Comparison of ENCODE assay signal across 8 cellular contexts in the genomic region with DNA sequence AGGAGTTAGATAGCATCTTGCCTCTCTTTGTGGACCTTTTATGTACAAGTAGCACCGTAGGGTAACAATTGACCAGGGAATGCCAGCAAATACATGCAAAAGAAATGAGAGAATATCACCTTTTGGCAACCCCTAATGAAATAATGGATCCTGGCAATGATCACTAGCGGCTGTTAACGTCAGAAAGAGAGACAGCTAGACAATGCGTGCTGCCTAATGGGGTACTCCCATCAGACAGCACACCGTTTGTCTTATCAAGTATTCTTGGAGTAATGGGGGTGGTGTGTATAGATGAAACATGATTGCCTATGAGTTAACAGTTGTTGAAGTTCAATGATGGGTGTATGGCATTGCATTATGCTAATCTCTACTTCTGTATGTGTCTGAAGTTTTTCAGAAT. TPM values are rescaled to one million over a fixed set of nuclear protein-coding genes. Genes with fewer than 3 reads are reported as not detected.
A peak's percentile ranks its signal among the peaks of the same experiment; 100 is the strongest.
DNase-seq lines count a peak whose midpoint lies in the region; ATAC-seq and TF ChIP-seq lines count a peak whose summit lies in the region.

No MANE protein-coding gene starts in this region.

- H3K9me3 ChIP-seq in SU-DHL-6 (ENCODE audit: insufficient read depth, low read length) = no peaks in the 10 kb centered on the region
- H3K9me3 ChIP-seq in stomach = no peaks in the 10 kb centered on the region

- H2AFZ ChIP-seq in SU-DHL-6 (ENCODE audit: low read depth, low read length, severe bottlenecking) = no peak overlapping the region

- no peak for TF ChIP-seq EP300 in stomach (IDR thresholded peaks at IDR 0.05)

- WGBS in stomach, 5 donors = 53 to 65% (median 61%) methylated on average over 5 of the region's 5 CpGs

- 0 out of 2 replicates have a peak, but pooled peaks cover 3% of the 10 kb centered on the region for H3F3A ChIP-seq in SU-DHL-6 (ENCODE audit: insufficient read depth)

- H3K27ac ChIP-seq in SU-DHL-6 (ENCODE audit: low read depth, low read length) = no peak overlapping the region
- H3K27ac ChIP-seq in stomach = peak overlapping the region in 3 of 5 donors; percentile 98 to 100 (median 99)

- H3K4me2 ChIP-seq in SU-DHL-6 (ENCODE audit: low read depth, low read length, poor library complexity, severe bottlenecking) = peak overlapping the region; percentile 70

- no peak for DNase-seq in activated T-cell treated with anti-CD3 and anti-CD28 coated beads, Interleukin-2, amount 50 U/mL, for 72 hours
- DNase-seq in activated T-cell treated with anti-CD3 and anti-CD28 coated beads, Interleukin-2, amount 50 U/mL, for 1 hour = no peak
- DNase-seq in fibroblast of pulmonary artery (ENCODE audit: low read depth) (no peak), stomach (no peak), NCI-H226 (no peak), SHP77 treated with DMSO at 0.1 percent for 48 hours (lab: John Stamatoyannopoulos, UW) (no peak)

- H3K36me3 ChIP-seq in SU-DHL-6 (ENCODE audit: low read length) = no peaks in the 10 kb centered on the region
- peaks cover 0 to 3% (median 2%) of the 10 kb centered on the region in 4 donors for H3K36me3 ChIP-seq in stomach

- no peak overlapping the region for H3K4me3 ChIP-seq in SU-DHL-6 (ENCODE audit: insufficient read depth, low read length, poor library complexity, severe bottlenecking)
- H3K4me3 ChIP-seq in fibroblast of pulmonary artery (replicated peaks; ENCODE audit: low read depth, low read length) = peak overlapping the region; percentile 83
- H3K4me3 ChIP-seq in stomach = peak overlapping the region in 1 of 4 donors; percentile 73

- no peaks in the 10 kb centered on the region for H3K9me2 ChIP-seq in SU-DHL-6 (replicated peaks; ENCODE audit: insufficient read depth, low read length)

- H3K4me3 Mint-ChIP-seq in activated T-cell treated with anti-CD3 and anti-CD28 coated beads, Interleukin-2, amount 50 U/mL, for 72 hours = peak overlapping the region; percentile 84 to 94

- peak overlapping the region; percentile 74 for H3K27ac Mint-ChIP-seq in activated T-cell treated with anti-CD3 and anti-CD28 coated beads, Interleukin-2, amount 50 U/mL, for 72 hours

- intact Hi-C loops in stomach (cut with DNase I; ENCODE audit: low total_unique reads) = loop anchor here (10.0 kb wide), 1 partner anchor 55 kb away; no protein-coding TSS in a partner anchor

- H4K20me1 ChIP-seq in SU-DHL-6 (ENCODE audit: low read depth, low read length) = no peaks in the 10 kb centered on the region

- no peak for TF ChIP-seq CTCF in SU-DHL-6 (IDR thresholded peaks at IDR 0.05; ENCODE audit: insufficient read depth, low read length, poor library complexity, severe bottlenecking)
- TF ChIP-seq CTCF in fibroblast of pulmonary artery (IDR thresholded peaks at IDR 0.05; ENCODE audit: low read length, missing control alignments) = no peak
- TF ChIP-seq CTCF in stomach (IDR thresholded peaks at IDR 0.05) = no peak

- no peaks in the 10 kb centered on the region for H3K27me3 ChIP-seq in SU-DHL-6 (ENCODE audit: low read length)
- H3K27me3 ChIP-seq in stomach = no peaks in the 10 kb centered on the region

- H3K4me1 Mint-ChIP-seq in activated T-cell treated with anti-CD3 and anti-CD28 coated beads, Interleukin-2, amount 50 U/mL, for 72 hours (ENCODE audit: low read depth) = peaks cover 42% of the 10 kb centered on the region

- TF ChIP-seq POLR2A in stomach (IDR thresholded peaks at IDR 0.05) = no peak

- H3K9ac ChIP-seq in SU-DHL-6 (ENCODE audit: low read length) = no peak overlapping the region

- H3K36me3 Mint-ChIP-seq in activated T-cell treated with anti-CD3 and anti-CD28 coated beads, Interleukin-2, amount 50 U/mL, for 72 hours (ENCODE audit: insufficient read depth in 2 of 2) = peaks cover 4 to 7% of the 10 kb centered on the region in 2 donors

- H3K79me2 ChIP-seq in SU-DHL-6 (ENCODE audit: insufficient read depth, low read length) = no peaks in the 10 kb centered on the region

- peaks cover 18 to 35% (median 27%) of the 10 kb centered on the region in 4 donors for H3K4me1 ChIP-seq in stomach

- H3K27me3 Mint-ChIP-seq in activated T-cell treated with anti-CD3 and anti-CD28 coated beads, Interleukin-2, amount 50 U/mL, for 72 hours (ENCODE audit: low read depth) = no peaks in the 10 kb centered on the region

- H3K9me3 Mint-ChIP-seq in activated T-cell treated with anti-CD3 and anti-CD28 coated beads, Interleukin-2, amount 50 U/mL, for 72 hours = peaks cover 0 to 4% of the 10 kb centered on the region in 2 donors

- ATAC-seq in activated T-cell treated with anti-CD3 and anti-CD28 coated beads, Interleukin-2, amount 50 U/mL, for 72 hours (replicated peaks in 1 of 2) = no peak
- no peak for ATAC-seq in HG02970 (IDR thresholded peaks at IDR 0.05; ENCODE audit: low FRiP score, unreplicated experiment)

RNA-seq across cellular contexts. Expression of a gene that starts 1.6 kb away (rescaled TPM):
- total RNA-seq in activated T-cell treated with anti-CD3 and anti-CD28 coated beads, Interleukin-2, amount 50 U/mL, for 72 hours = 1 to 10 TPM; 8.8 to 9.4 TPM
- total RNA-seq in stomach = 10 to 100 TPM in 2 of 5 donors, 1 to 10 TPM in 2, under 1 TPM in 1; 0.87 to 22.8 (median 3.9) TPM
- polyA plus RNA-seq in stomach = 1 to 10 TPM; 4.9 to 8.7 (median 7.8) TPM
